ENCODE assay signal across 27 cellular contexts in the genomic region with DNA sequence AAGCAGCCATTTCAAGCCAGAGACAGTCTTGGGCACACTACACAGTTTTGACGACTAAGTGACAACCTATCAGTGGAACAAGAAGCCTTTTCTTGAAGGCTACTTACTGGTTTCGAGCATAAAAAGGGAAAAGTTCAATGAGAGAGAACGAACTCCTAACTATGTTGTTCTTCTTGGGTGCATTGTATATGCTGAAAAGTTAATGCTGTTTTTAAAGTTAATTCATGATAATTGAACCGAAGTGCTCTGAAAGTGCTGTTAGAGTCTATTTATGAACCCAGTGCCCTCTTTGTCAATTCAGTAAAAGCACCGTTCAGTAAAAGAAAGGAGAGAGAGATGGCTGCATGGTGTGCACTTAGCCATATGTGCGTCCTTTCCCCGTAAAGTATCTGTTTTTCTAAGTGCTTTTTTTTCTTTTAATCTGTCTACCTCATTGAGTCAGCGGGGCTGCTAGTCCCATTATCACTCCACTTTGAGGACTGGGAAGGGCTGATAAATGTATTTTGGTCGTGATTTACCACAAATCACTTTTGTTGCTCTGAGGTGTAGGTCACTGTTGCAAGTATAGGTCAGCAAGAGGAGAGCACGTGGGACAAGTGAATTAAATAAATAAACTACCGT.
DNase-seq lines count a peak whose midpoint lies in the region; ATAC-seq, FAIRE-seq and TF ChIP-seq lines count a peak whose summit lies in the region.
"Had no signal": no experiment of that assay in that cellular context is flagged by ENCODE, and none has a peak within 500 bp of the region (broad histone marks: within the 10 kb centered on the region; RNA-seq: fewer than 3 reads in every experiment).

No MANE protein-coding gene starts in this region.

- in situ Hi-C loops in K562 (cut with MboI): no loop called here

- no peaks in the 10 kb centered on the region for H4K20me1 ChIP-seq in K562 (replicated peaks; ENCODE audit: control insufficient read depth, insufficient read depth, low read length)

- H3K9me3 ChIP-seq in left ventricle myocardium inferior (replicated peaks): no peaks in the 10 kb centered on the region
- no peaks in the 10 kb centered on the region for H3K9me3 ChIP-seq in K562 (replicated peaks; ENCODE audit: control insufficient read depth, insufficient read depth, low read depth, low read length)
- H3K9me3 ChIP-seq in neuronal stem cell (replicated peaks in 1 of 2; ENCODE audit: control insufficient read depth in 2 of 2, insufficient read depth in 1 of 2, low read depth in 1 of 2, low read length in 2 of 2): no peaks in the 10 kb centered on the region
- H3K9me3 ChIP-seq in esophagus muscularis mucosa: no peaks in the 10 kb centered on the region
- H3K9me3 ChIP-seq: spleen, tibial artery had no signal

- H3K14ac ChIP-seq in neuronal stem cell (ENCODE audit: low read length): no peak overlapping the region

- no TSS peak for BruUV-seq in K562 (replicated peaks; lab: Mats Ljungman, UMichigan)

- H3K4me3 ChIP-seq in left ventricle myocardium inferior (peak overlapping the region; percentile 26), K562 (no peak overlapping the region), neuronal stem cell (ENCODE audit: low read length in 2 of 2) (peak overlapping the region in 1 of 2 donors; percentile 24), esophagus muscularis mucosa (no peak overlapping the region)
- H3K4me3 ChIP-seq: GM12878, GM23248, spleen, tibial artery had no signal

- POLR2A ChIA-PET in K562 (lab: Yijun Ruan, JAX): no interaction called here

- H4K91ac ChIP-seq in neuronal stem cell (ENCODE audit: low read depth, low read length, poor library complexity): no peak overlapping the region

- no peaks in the 10 kb centered on the region for H3K79me2 ChIP-seq in K562 (ENCODE audit: control insufficient read depth, insufficient read depth, low read length)

- H2AK5ac ChIP-seq in neuronal stem cell (ENCODE audit: low read depth, low read length): no peak overlapping the region

- FAIRE-seq in K562 (lab: Jason Lieb, UNC): no peak
- FAIRE-seq: GM12878 had no signal

- H2BK5ac ChIP-seq in neuronal stem cell (ENCODE audit: low read length): no peak overlapping the region

- WGBS in K562 (ENCODE audit: insufficient coverage, low coverage, missing lambda C conversion rate): 1% methylated on average over 11 of the region's 11 CpGs
- no CpG with 5 or more reads among the region's 11 CpGs for WGBS in neuronal stem cell (ENCODE audit: extremely low coverage in 2 of 2, insufficient read length in 2 of 2, insufficient replicate concordance in 1 of 2), 2 donors
- WGBS in esophagus muscularis mucosa: 76% methylated on average over 11 of the region's 11 CpGs

- H3K4me2 ChIP-seq in K562 (ENCODE audit: insufficient read depth, low read length): no peak overlapping the region
- no peak overlapping the region for H3K4me2 ChIP-seq in neuronal stem cell (ENCODE audit: insufficient read depth, low read length, poor library complexity, severe bottlenecking)

- DNase-seq in left ventricle myocardium inferior (no peak), Right ventricle myocardium superior (no peak), NCI-H69 (lab: John Stamatoyannopoulos, UW) (peak; percentile 92), K562 (ENCODE audit: extremely low read depth in 1 of 4, low spot score in 3 of 4) (no peak), neuronal stem cell (ENCODE audit: low spot score) (no peak), left colon (no peak), esophagus muscularis mucosa (ENCODE audit: extremely low spot score) (no peak), cortex of kidney (lab: John Stamatoyannopoulos, UW) (no peak)
- DNase-seq: activated CD4-positive, alpha-beta T cell treated with anti-CD3 and anti-CD28 coated beads for 4 hours; activated CD8-positive, alpha-beta memory T cell treated with anti-CD3 and anti-CD28 coated beads for 24 hours; activated effector memory CD4-positive, alpha-beta T cell treated with Interleukin-2 at 50 U/mL for 16 hours; aorta; CD4-positive, alpha-beta memory T cell; central memory CD4-positive, alpha-beta T cell; EL; GM23248; KBM-7; left ventricle myocardium superior; naive B cell; NCI-H1436; NCI-H748 treated with DMSO at 0.1 percent for 48 hours; spleen; T-helper 2 cell; tibial artery had no signal

- intact Hi-C loops in left ventricle myocardium inferior (cut with micrococcal nuclease) (no loop called here), Right ventricle myocardium superior (cut with DNase I) (no loop called here), K562 (cut with micrococcal nuclease) (no loop called here), left colon (cut with DNase I, micrococcal nuclease) (loop anchor here in 1 of 2 donors (10.0 kb wide), 1 partner anchor 262 kb away; no protein-coding TSS in a partner anchor), esophagus muscularis mucosa (cut with DNase I) (no loop called here)

- no peak for TF ChIP-seq RAD21 in K562 (CRISPR knock-in tag; conservative IDR thresholded peaks at IDR 0.05 in 1 of 2, IDR thresholded peaks at IDR 0.05 in 1 of 2)

- no peaks in the 10 kb centered on the region for H3K36me3 ChIP-seq in left ventricle myocardium inferior
- H3K36me3 ChIP-seq in K562 (ENCODE audit: control insufficient read depth, insufficient read depth, low read length): no peaks in the 10 kb centered on the region
- no peaks in the 10 kb centered on the region for H3K36me3 ChIP-seq in neuronal stem cell (replicated peaks in 1 of 2; ENCODE audit: control insufficient read depth in 2 of 2, insufficient read depth in 2 of 2, low read length in 2 of 2)
- H3K36me3 ChIP-seq in esophagus muscularis mucosa: no peaks in the 10 kb centered on the region
- H3K36me3 ChIP-seq: spleen, tibial artery had no signal

- H3K27ac ChIP-seq in left ventricle myocardium inferior (replicated peaks): no peak overlapping the region
- no peak overlapping the region for H3K27ac ChIP-seq in K562 (ENCODE audit: extremely low read depth, low read depth, low read length)
- no peak overlapping the region for H3K27ac ChIP-seq in neuronal stem cell (replicated peaks; ENCODE audit: low read length)
- no peak overlapping the region for H3K27ac ChIP-seq in esophagus muscularis mucosa (replicated peaks in 1 of 4)
- H3K27ac ChIP-seq: GM23248, spleen, tibial artery, VCaP had no signal

- no peak overlapping the region for H3K18ac ChIP-seq in neuronal stem cell (ENCODE audit: low read length)

- no peak overlapping the region for H2BK120ac ChIP-seq in neuronal stem cell (ENCODE audit: low read depth, low read length)

- no peaks in the 10 kb centered on the region for H3K79me1 ChIP-seq in neuronal stem cell (ENCODE audit: low read depth, low read length)

- H3K4me1 ChIP-seq in left ventricle myocardium inferior: no peaks in the 10 kb centered on the region
- no peaks in the 10 kb centered on the region for H3K4me1 ChIP-seq in K562 (replicated peaks in 1 of 2; ENCODE audit: control insufficient read depth in 2 of 2, insufficient read depth in 2 of 2, low read length in 2 of 2)
- peaks cover 8 to 26% of the 10 kb centered on the region in 2 donors for H3K4me1 ChIP-seq in neuronal stem cell (ENCODE audit: control insufficient read depth in 2 of 2, insufficient read depth in 1 of 2, low read depth in 1 of 2, low read length in 2 of 2)
- no peaks in the 10 kb centered on the region for H3K4me1 ChIP-seq in esophagus muscularis mucosa
- H3K4me1 ChIP-seq: spleen, tibial artery had no signal

- no peak overlapping the region for H3K4ac ChIP-seq in neuronal stem cell (ENCODE audit: low read length)

- TF ChIP-seq CTCF in left ventricle myocardium inferior (IDR thresholded peaks at IDR 0.05; ENCODE audit: borderline replicate concordance) (no peak), K562 (IDR thresholded peaks at IDR 0.05 in 2 of 3, conservative IDR thresholded peaks at IDR 0.05 in 1 of 3; ENCODE audit: insufficient read depth in 2 of 3, low read depth in 1 of 3, low read length in 3 of 3) (no peak), esophagus muscularis mucosa (IDR thresholded peaks at IDR 0.05) (no peak)

- no peak overlapping the region for H2AFZ ChIP-seq in K562 (ENCODE audit: low read depth, low read length)
- peak overlapping the region; percentile 78 for H2AFZ ChIP-seq in neuronal stem cell (ENCODE audit: low read length)
- H2AFZ ChIP-seq: GM23248 had no signal

- H3K9ac ChIP-seq in K562 (ENCODE audit: insufficient read depth in 1 of 2, low read depth in 2 of 2, low read length in 2 of 2): no peak overlapping the region
- no peak overlapping the region for H3K9ac ChIP-seq in neuronal stem cell (ENCODE audit: low read depth, low read length, poor library complexity)
- H3K9ac ChIP-seq: GM23248 had no signal

- no peaks in the 10 kb centered on the region for H3K9me1 ChIP-seq in K562 (ENCODE audit: control insufficient read depth, insufficient read depth, low read length)

- H2BK15ac ChIP-seq in neuronal stem cell (ENCODE audit: low read length): no peak overlapping the region

- H4K8ac ChIP-seq in neuronal stem cell (ENCODE audit: low read depth, low read length): no peak overlapping the region

- TF ChIP-seq EP300 in K562 (IDR thresholded peaks at IDR 0.05; ENCODE audit: low read length) (no peak), esophagus muscularis mucosa (IDR thresholded peaks at IDR 0.05) (no peak)

- no peak overlapping the region for H2BK12ac ChIP-seq in neuronal stem cell (ENCODE audit: low read length)

- CTCF ChIA-PET in K562 (lab: Yijun Ruan, JAX; ENCODE audit: low intra/inter-chr PET ratio): no interaction called here

- H3K27me3 ChIP-seq in left ventricle myocardium inferior (ENCODE audit: low read depth) (peaks cover 9% of the 10 kb centered on the region), K562 (ENCODE audit: control insufficient read depth in 2 of 2, insufficient read depth in 2 of 2, low read length in 2 of 2) (no peaks in the 10 kb centered on the region), neuronal stem cell (ENCODE audit: control insufficient read depth in 3 of 3, insufficient read depth in 3 of 3, low read depth in 1 of 3, low read length in 3 of 3) (no peaks in the 10 kb centered on the region), esophagus muscularis mucosa (no peaks in the 10 kb centered on the region)
- H3K27me3 ChIP-seq: spleen, tibial artery had no signal

- no peak for TF ChIP-seq POLR2A in K562 (conservative IDR thresholded peaks at IDR 0.05)
- TF ChIP-seq POLR2A in esophagus muscularis mucosa (IDR thresholded peaks at IDR 0.05; ENCODE audit: low read depth): no peak

- no peak for ATAC-seq in Right ventricle myocardium superior (ENCODE audit: poor library complexity)
- no peak for ATAC-seq in K562
- ATAC-seq in left colon: no peak
- ATAC-seq: GM12878, left ventricle myocardium superior, SK-N-SH treated with all-trans-retinoic acid at 6 μM for 48 hours had no signal

- no peak overlapping the region for H3K23ac ChIP-seq in neuronal stem cell (ENCODE audit: low read depth, low read length, poor library complexity)

TF ChIP-seq in K562, 482 proteins besides CTCF, POLR2A, EP300 and RAD21 (continues in another document):
- peak; percentile 45 for TF ChIP-seq TAL1 (IDR thresholded peaks at IDR 0.05)
- 0 out of 4 replicates have a peak, but pooled peaks of 1 of the 2 experiments have one; percentile 29 for TF ChIP-seq RCOR1 (IDR thresholded peaks at IDR 0.05; ENCODE audit: borderline replicate concordance in 1 of 2, low read depth in 2 of 2, low read length in 2 of 2)
- TF ChIP-seq CBFA2T3 (IDR thresholded peaks at IDR 0.05): peak; percentile 40; the same call in 1 of the 2 replicates
- TF ChIP-seq PCBP1 (IDR thresholded peaks at IDR 0.05; ENCODE audit: low read depth, low read length, poor library complexity, severe bottlenecking): no peak
- TF ChIP-seq SIN3B (IDR thresholded peaks at IDR 0.05; ENCODE audit: low read depth): no peak
